20 cellular contexts compared by ENCODE assay signal in genomic region chr1:103373991-103374390, GRCh38.
"Had no signal": no experiment of that assay in that cellular context is flagged by ENCODE, and none has a peak within 500 bp of the region (broad histone marks: within the 10 kb centered on the region; RNA-seq: fewer than 3 reads in every experiment).

No MANE protein-coding gene starts in this region.

- H2AFZ ChIP-seq: hepatocyte had no signal

- H3K4me3 ChIP-seq: esophagus squamous epithelium, hepatocyte, lung, mucosa of descending colon, ovary, right atrium auricular region, sigmoid colon, skin epidermis, stomach, thoracic aorta had no signal

- H3K27ac ChIP-seq: esophagus squamous epithelium, hepatocyte, neutrophil, ovary, right atrium auricular region, sigmoid colon, skin epidermis, stomach, thoracic aorta had no signal

- H3K36me3 Mint-ChIP-seq: naive thymus-derived CD8-positive, alpha-beta T cell had no signal

- H3K4me1 Mint-ChIP-seq: naive thymus-derived CD8-positive, alpha-beta T cell had no signal

- H3K4me1 ChIP-seq: esophagus squamous epithelium, right atrium auricular region, sigmoid colon, stomach had no signal

- DNase-seq: effector memory CD8-positive, alpha-beta T cell; esophagus squamous epithelium; head of caudate nucleus; left colon; left ventricle myocardium superior; mucosa of descending colon; naive thymus-derived CD8-positive, alpha-beta T cell; ovary; sigmoid colon; stimulated activated CD4-positive, alpha-beta T cell treated with anti-CD3 and anti-CD28 coated beads, Interleukin-12 subunit alpha, Interleukin-12 subunit beta, amount 100 ng/mL, for 4 hours; stimulated activated naive CD4-positive, alpha-beta T cell; stomach; substantia nigra had no signal

- H3K27me3 Mint-ChIP-seq: dendritic cell treated with granulocyte-macrophage colony-stimulating factor and Interleukin-4, amounts not matched to agents 40 ng/mL and 50 ng/mL, for 4 days; effector memory CD8-positive, alpha-beta T cell had no signal

- H3K36me3 ChIP-seq: esophagus squamous epithelium, neutrophil, ovary, right atrium auricular region, sigmoid colon, stomach, thoracic aorta had no signal

- ATAC-seq: effector memory CD8-positive, alpha-beta T cell; left colon; left ventricle myocardium superior; mucosa of descending colon; naive thymus-derived CD8-positive, alpha-beta T cell had no signal

- H3K4me3 Mint-ChIP-seq: dendritic cell treated with granulocyte-macrophage colony-stimulating factor and Interleukin-4, amounts not matched to agents 40 ng/mL and 50 ng/mL, for 4 days; effector memory CD8-positive, alpha-beta T cell; naive thymus-derived CD8-positive, alpha-beta T cell had no signal

- H3K9me3 ChIP-seq: esophagus squamous epithelium, mucosa of descending colon, neutrophil, ovary, right atrium auricular region, sigmoid colon, thoracic aorta had no signal

- H3K4me2 ChIP-seq: hepatocyte had no signal

- H3K27ac Mint-ChIP-seq: dendritic cell treated with granulocyte-macrophage colony-stimulating factor and Interleukin-4, amounts not matched to agents 40 ng/mL and 50 ng/mL, for 4 days; effector memory CD8-positive, alpha-beta T cell; naive thymus-derived CD8-positive, alpha-beta T cell had no signal

- H3K27me3 ChIP-seq: esophagus squamous epithelium, hepatocyte, neutrophil, ovary, right atrium auricular region, sigmoid colon, stomach had no signal
